In the genomic region with DNA sequence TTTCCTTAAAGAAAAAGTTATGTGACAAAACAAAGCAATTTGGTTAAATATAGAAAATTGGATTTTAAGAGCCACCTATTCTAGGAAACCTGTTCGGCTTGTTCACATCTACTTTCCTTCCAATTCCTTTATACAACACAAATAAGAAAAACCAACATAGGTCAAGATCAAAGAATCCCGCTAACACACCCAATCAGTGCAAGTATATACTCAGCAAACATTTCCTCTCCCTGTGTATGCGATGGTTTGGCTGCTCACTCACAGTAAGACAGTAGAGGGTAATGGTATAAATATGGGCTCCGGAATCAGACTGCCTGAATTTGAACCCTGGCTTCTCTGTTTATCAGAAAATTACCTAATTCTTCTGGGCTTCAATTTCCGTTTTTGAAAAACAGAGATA, we compare ENCODE assay signal across 12 cellular contexts.
A peak's percentile ranks its signal among the peaks of the same experiment; 100 is the strongest.
DNase-seq lines count a peak whose midpoint lies in the region; ATAC-seq and TF ChIP-seq lines count a peak whose summit lies in the region.
"Had no signal": no experiment of that assay in that cellular context is flagged by ENCODE, and none has a peak within 500 bp of the region (broad histone marks: within the 10 kb centered on the region; RNA-seq: fewer than 3 reads in every experiment).

No MANE protein-coding gene starts in this region.

- H3K27me3 ChIP-seq in colonic mucosa (no peaks in the 10 kb centered on the region), lower lobe of right lung (ENCODE audit: low read depth) (no peaks in the 10 kb centered on the region), stomach (no peaks in the 10 kb centered on the region)
- H3K27me3 ChIP-seq: BLaER1 treated with 17β-estradiol and CSF1 and Interleukin-3, amounts not matched to agents 10 nM and 100 nM had no signal

- intact Hi-C loops in colonic mucosa (cut with DNase I) (no loop called here), lower lobe of right lung (cut with DNase I) (no loop called here), stomach (cut with DNase I; ENCODE audit: low total_unique reads) (no loop called here)

- WGBS in stomach, 5 donors: 32 to 67% (median 51%) methylated on average over 5 of the region's 5 CpGs

- TF ChIP-seq POLR2A in stomach (IDR thresholded peaks at IDR 0.05): no peak

- no peak overlapping the region for H3K4me3 ChIP-seq in LNCaP clone FGC (ENCODE audit: low read depth, low read length)
- no peak overlapping the region for H3K4me3 ChIP-seq in colonic mucosa
- H3K4me3 ChIP-seq in lower lobe of right lung: no peak overlapping the region
- no peak overlapping the region for H3K4me3 ChIP-seq in stomach
- H3K4me3 ChIP-seq: BLaER1 treated with 17β-estradiol and CSF1 and Interleukin-3, amounts not matched to agents 10 nM and 100 nM had no signal

- H3K9me3 ChIP-seq in colonic mucosa (no peaks in the 10 kb centered on the region), lower lobe of right lung (no peaks in the 10 kb centered on the region), stomach (no peaks in the 10 kb centered on the region)

- H3K27ac ChIP-seq in colonic mucosa: no peak overlapping the region
- H3K27ac ChIP-seq in lower lobe of right lung: no peak overlapping the region
- H3K27ac ChIP-seq in stomach: no peak overlapping the region
- H3K27ac ChIP-seq: BLaER1 treated with 17β-estradiol and CSF1 and Interleukin-3, amounts not matched to agents 10 nM and 100 nM had no signal

- ATAC-seq in lower lobe of right lung: peak; percentile 39 to 55
- ATAC-seq in HG02798 (IDR thresholded peaks at IDR 0.05; ENCODE audit: poor library complexity, unreplicated experiment): no peak
- no peak for ATAC-seq in HG02623 (IDR thresholded peaks at IDR 0.05; ENCODE audit: unreplicated experiment)
- ATAC-seq: CD8-positive, alpha-beta T cell had no signal

- DNase-seq in LNCaP clone FGC (ENCODE audit: low read depth) (peak; percentile 46), colonic mucosa (peak; percentile 25), lower lobe of right lung (no peak), stomach (peak; percentile 29)
- no peak for DNase-seq in activated CD4-positive, alpha-beta T cell treated with anti-CD3 and anti-CD28 coated beads for 1 hour
- DNase-seq: Calu3; CD8-positive, alpha-beta T cell; H9; IMR-90 had no signal

- no peak overlapping the region for H3K9ac ChIP-seq in colonic mucosa (ENCODE audit: low read depth in 2 of 2, low read length in 2 of 2)
- H3K9ac ChIP-seq: BLaER1 treated with 17β-estradiol and CSF1 and Interleukin-3, amounts not matched to agents 10 nM and 100 nM had no signal

- TF ChIP-seq CTCF in LNCaP clone FGC (IDR thresholded peaks at IDR 0.05; ENCODE audit: control insufficient read depth, extremely low read depth, insufficient read depth) (no peak), colonic mucosa (IDR thresholded peaks at IDR 0.05) (no peak), lower lobe of right lung (IDR thresholded peaks at IDR 0.05) (no peak), stomach (IDR thresholded peaks at IDR 0.05) (no peak)

- H3K4me1 ChIP-seq in colonic mucosa (no peaks in the 10 kb centered on the region), lower lobe of right lung (no peaks in the 10 kb centered on the region), stomach (no peaks in the 10 kb centered on the region)
- H3K4me1 ChIP-seq: BLaER1 treated with 17β-estradiol and CSF1 and Interleukin-3, amounts not matched to agents 10 nM and 100 nM had no signal

- TF ChIP-seq EP300 in stomach (IDR thresholded peaks at IDR 0.05): no peak

- H3K36me3 ChIP-seq in colonic mucosa (no peaks in the 10 kb centered on the region), lower lobe of right lung (no peaks in the 10 kb centered on the region), stomach (no peaks in the 10 kb centered on the region)
- H3K36me3 ChIP-seq: BLaER1 treated with 17β-estradiol and CSF1 and Interleukin-3, amounts not matched to agents 10 nM and 100 nM had no signal

Comparison
In these comparisons a context has a peak if more than half of its experiments do, and no peak if none do; other contexts are left out.
1. DNase-seq: peak in LNCaP clone FGC (single experiment), colonic mucosa (single experiment) and stomach (single experiment); none in lower lobe of right lung (single experiment) and activated CD4-positive, alpha-beta T cell treated with anti-CD3 and anti-CD28 coated beads for 1 hour (single experiment).
2. ATAC-seq: peak in lower lobe of right lung (2 of 2); none in HG02798 (single experiment) and HG02623 (single experiment).